ENCODE assay signal across 8 cellular contexts in the genomic region with DNA sequence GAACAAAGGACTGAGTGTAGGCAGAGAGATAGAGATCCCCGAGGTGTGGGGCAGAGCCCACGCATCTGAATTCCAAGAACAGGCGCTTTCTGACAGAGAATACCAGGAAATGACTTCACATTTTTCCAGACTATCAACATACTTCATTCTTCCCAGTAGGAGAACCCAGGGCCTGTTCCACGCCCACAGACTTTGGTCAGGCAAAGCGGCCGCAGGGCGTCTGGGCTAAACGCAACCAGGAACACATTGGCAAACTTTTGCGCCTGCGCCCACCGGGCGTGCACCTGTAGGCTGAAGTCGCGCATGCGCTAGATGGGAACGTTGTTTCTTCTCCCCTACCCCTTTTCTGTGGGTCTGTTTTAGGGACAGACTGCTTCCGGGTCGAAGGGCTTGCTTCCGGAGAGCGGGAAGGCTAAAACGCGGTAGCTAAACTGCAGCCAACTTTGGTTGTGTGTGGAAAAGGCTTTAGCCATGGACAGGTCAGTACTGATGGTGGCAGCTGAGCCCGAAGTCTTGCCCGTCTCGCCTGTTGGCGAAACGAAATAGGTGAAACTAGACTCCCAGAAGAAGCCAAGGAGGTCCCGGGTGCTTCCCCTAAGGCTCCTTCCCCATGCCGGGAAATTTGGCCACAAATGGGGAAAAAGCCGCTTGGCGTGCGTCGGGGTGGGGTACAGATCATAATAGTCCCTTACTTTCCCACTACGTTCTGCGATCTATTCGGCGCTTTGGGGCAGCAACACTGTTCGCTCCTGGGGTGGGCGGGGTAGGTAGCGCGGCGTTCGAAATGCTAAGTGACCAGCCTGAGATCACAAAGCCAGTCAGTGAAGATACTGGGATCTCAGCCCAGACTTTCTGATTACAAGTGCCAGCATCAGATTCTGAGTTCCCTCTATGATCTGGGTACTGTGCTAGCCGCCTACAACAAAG. TPM values are rescaled to one million over a fixed set of nuclear protein-coding genes. Genes with fewer than 3 reads are reported as not detected.
DNase-seq lines count a peak whose midpoint lies in the region; ATAC-seq and TF ChIP-seq lines count a peak whose summit lies in the region.

A gene (plus strand): TSS at position 384 of the 927 bp plus-strand sequence. CDS start 88 bp downstream, at position 472.

- peaks cover 29% of the 10 kb centered on the region for H3K79me2 ChIP-seq in KMS-11 (ENCODE audit: insufficient read depth, low read depth)

- peak within 1 kb of the TSS; percentile 87 to 100 for H3K4me3 Mint-ChIP-seq in activated T-cell treated with anti-CD3 and anti-CD28 coated beads, Interleukin-2, amount 50 U/mL, for 72 hours

- DNase-seq in DMS53 treated with DMSO at 0.1 percent for 48 hours (lab: John Stamatoyannopoulos, UW; ENCODE audit: unreplicated experiment) (peak; percentile 99), Peyer's patch (peak; percentile 97 to 99 (median 99)), esophagus muscularis mucosa (ENCODE audit: extremely low spot score) (peak; percentile 99)
- peak; percentile 97 to 98 for DNase-seq in activated T-cell treated with anti-CD3 and anti-CD28 coated beads, Interleukin-2, amount 50 U/mL, for 72 hours
- DNase-seq in stimulated activated CD8-positive, alpha-beta memory T cell treated with anti-CD3 and anti-CD28 coated beads, Interleukin-7, amount 100 ng/mL, for 4 hours (ENCODE audit: low read depth in 2 of 2), result peak; percentile 98 to 99

- intact Hi-C loops in esophagus muscularis mucosa (cut with DNase I), result loop anchor here (2.0 to 10.0 kb wide), 3 partner anchors 75 to 462 kb away; a partner anchor contains a TSS

- H3K27ac ChIP-seq in KMS-11, result peak within 1 kb of the TSS; percentile 19; the same call in 1 of the 2 replicates
- peak within 1 kb of the TSS; percentile 77 to 88 (median 80) for H3K27ac ChIP-seq in Peyer's patch
- peak within 1 kb of the TSS; percentile 79 to 82 (median 80) for H3K27ac ChIP-seq in esophagus muscularis mucosa (replicated peaks in 1 of 4)
- H3K27ac ChIP-seq in muscle layer of duodenum (ENCODE audit: low read length), result peak within 1 kb of the TSS; percentile 99

- ATAC-seq in GM21737 (IDR thresholded peaks at IDR 0.05; ENCODE audit: unreplicated experiment), result peak; percentile 98
- ATAC-seq in activated T-cell treated with anti-CD3 and anti-CD28 coated beads, Interleukin-2, amount 50 U/mL, for 72 hours (replicated peaks in 1 of 2), result peak; percentile 98

- peaks cover 0 to 22% of the 10 kb centered on the region in 2 donors for H3K36me3 Mint-ChIP-seq in activated T-cell treated with anti-CD3 and anti-CD28 coated beads, Interleukin-2, amount 50 U/mL, for 72 hours (ENCODE audit: insufficient read depth in 2 of 2)

- H3K9me3 Mint-ChIP-seq in activated T-cell treated with anti-CD3 and anti-CD28 coated beads, Interleukin-2, amount 50 U/mL, for 72 hours, result no peaks in the 10 kb centered on the region

- peak within 1 kb of the TSS; percentile 72 for H3K9ac ChIP-seq in KMS-11

- H3K27me3 ChIP-seq in KMS-11 (ENCODE audit: insufficient read depth, low read depth) (no peaks in the 10 kb centered on the region), Peyer's patch (no peaks in the 10 kb centered on the region), esophagus muscularis mucosa (no peaks in the 10 kb centered on the region), muscle layer of duodenum (ENCODE audit: low read depth, low read length) (no peaks in the 10 kb centered on the region)

- H3K27me3 Mint-ChIP-seq in activated T-cell treated with anti-CD3 and anti-CD28 coated beads, Interleukin-2, amount 50 U/mL, for 72 hours (ENCODE audit: low read depth), result no peaks in the 10 kb centered on the region

- H3K4me3 ChIP-seq in KMS-11 (IDR thresholded peaks at IDR 0.05; ENCODE audit: insufficient read depth, low read depth, low read length), result peak within 1 kb of the TSS; percentile 58
- H3K4me3 ChIP-seq in Peyer's patch, result peak within 1 kb of the TSS; percentile 78 to 94 (median 86)
- peak within 1 kb of the TSS; percentile 60 to 95 (median 72) for H3K4me3 ChIP-seq in esophagus muscularis mucosa
- H3K4me3 ChIP-seq in muscle layer of duodenum (ENCODE audit: low read depth in 1 of 2, low read length in 2 of 2), result peak within 1 kb of the TSS; percentile 94 to 100

- peak within 1 kb of the TSS; percentile 91 for H3K4me2 ChIP-seq in KMS-11

- peaks cover 43% of the 10 kb centered on the region for H3K4me1 Mint-ChIP-seq in activated T-cell treated with anti-CD3 and anti-CD28 coated beads, Interleukin-2, amount 50 U/mL, for 72 hours (ENCODE audit: low read depth)

- H3K4me1 ChIP-seq in KMS-11 (ENCODE audit: low read depth, poor library complexity, severe bottlenecking) (peaks cover 30% of the 10 kb centered on the region), Peyer's patch (peaks cover 0 to 11% (median 5%) of the 10 kb centered on the region in 4 donors), esophagus muscularis mucosa (peaks cover 14 to 24% (median 21%) of the 10 kb centered on the region in 4 donors), muscle layer of duodenum (ENCODE audit: control insufficient read depth in 1 of 2, insufficient read depth in 2 of 2, low read length in 2 of 2) (peaks cover 9 to 16% of the 10 kb centered on the region in 2 donors)

- TF ChIP-seq CTCF in KMS-11 (conservative IDR thresholded peaks at IDR 0.05; ENCODE audit: low read depth, low read length) (no peak), Peyer's patch (IDR thresholded peaks at IDR 0.05) (peak in 4 of 6 experiments; percentile 11 to 51 (median 44)), esophagus muscularis mucosa (IDR thresholded peaks at IDR 0.05) (peak in 2 of 3 experiments; percentile 29 to 33)

- H3K36me3 ChIP-seq in KMS-11 (ENCODE audit: insufficient read depth) (no peaks in the 10 kb centered on the region; the same call in 1 of the 2 replicates), Peyer's patch (peaks cover 0 to 12% (median 0%) of the 10 kb centered on the region in 3 donors), esophagus muscularis mucosa (peaks cover 3 to 22% (median 15%) of the 10 kb centered on the region in 4 donors), muscle layer of duodenum (ENCODE audit: control insufficient read depth in 1 of 2, insufficient read depth in 2 of 2, low read length in 2 of 2) (peaks cover 8 to 15% of the 10 kb centered on the region in 2 donors)

- peak; percentile 79 for TF ChIP-seq EP300 in esophagus muscularis mucosa (IDR thresholded peaks at IDR 0.05)

- H3K27ac Mint-ChIP-seq in activated T-cell treated with anti-CD3 and anti-CD28 coated beads, Interleukin-2, amount 50 U/mL, for 72 hours, result peak within 1 kb of the TSS; percentile 99

- H3K9me3 ChIP-seq in Peyer's patch (no peaks in the 10 kb centered on the region), esophagus muscularis mucosa (no peaks in the 10 kb centered on the region), muscle layer of duodenum (ENCODE audit: control insufficient read depth in 1 of 2, low read length in 2 of 2) (no peaks in the 10 kb centered on the region)

- under 1% methylated on average over 41 of the region's 44 CpGs for WGBS in esophagus muscularis mucosa

- peak within 1 kb of the TSS; percentile 84 for H2AFZ ChIP-seq in KMS-11 (ENCODE audit: low read depth)

- no peaks in the 10 kb centered on the region for H4K20me1 ChIP-seq in KMS-11 (ENCODE audit: insufficient read depth)

- peak; percentile 25 to 56 for TF ChIP-seq POLR2A in Peyer's patch (IDR thresholded peaks at IDR 0.05)
- TF ChIP-seq POLR2A in esophagus muscularis mucosa (IDR thresholded peaks at IDR 0.05; ENCODE audit: low read depth), result no peak

RNA-seq across cellular contexts. Expression of the gene that starts here (rescaled TPM):
- total RNA-seq in Peyer's patch (10 to 100 TPM; 24.3 to 58.6 (median 36.1) TPM), esophagus muscularis mucosa (10 to 100 TPM; 21.6 to 26.1 (median 24.6) TPM)
- 100 to 1,000 TPM; 100 to 108 TPM for total RNA-seq in activated T-cell treated with anti-CD3 and anti-CD28 coated beads, Interleukin-2, amount 50 U/mL, for 72 hours

Comparison
In these comparisons a context has a peak if more than half of its experiments do, and no peak if none do; other contexts are left out.
1. Peak in every context shown above with its lines: DNase-seq, ATAC-seq, H3K4me3 ChIP-seq and H3K27ac ChIP-seq.
2. H3K27ac ChIP-seq: peak in every context shown above with its lines; median percentile 99 in muscle layer of duodenum; 80 in esophagus muscularis mucosa; 80 in Peyer's patch; 19 in KMS-11.